In the genomic region with DNA sequence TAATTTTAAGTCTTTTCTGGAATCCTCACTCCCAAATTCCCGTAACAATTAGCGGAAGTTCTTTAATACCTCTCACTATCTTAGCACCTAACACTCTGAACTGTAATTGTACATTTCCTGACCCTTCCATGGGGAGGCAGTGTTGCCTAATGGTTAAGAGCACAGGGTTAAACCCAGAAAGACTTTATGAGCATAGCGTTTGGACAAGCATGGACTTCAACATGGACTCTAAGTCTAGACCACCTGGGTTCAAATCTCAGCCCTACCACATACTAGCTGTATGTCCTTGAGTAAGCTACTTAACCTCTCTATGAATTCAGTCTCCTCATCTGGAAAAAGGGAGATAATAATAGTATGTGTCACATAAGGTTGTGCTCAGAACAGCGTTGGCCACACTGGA, we compare ENCODE assay signal across 1 cellular context.
A peak's percentile ranks its signal among the peaks of the same experiment; 100 is the strongest.
TF ChIP-seq lines count a peak whose summit lies in the region.

No MANE protein-coding gene starts in this region.

TF ChIP-seq in HepG2, 621 proteins besides CTCF, POLR2A, EP300 and RAD21 (continued from another document and continues in another):
- TF ChIP-seq, protein P1, sequence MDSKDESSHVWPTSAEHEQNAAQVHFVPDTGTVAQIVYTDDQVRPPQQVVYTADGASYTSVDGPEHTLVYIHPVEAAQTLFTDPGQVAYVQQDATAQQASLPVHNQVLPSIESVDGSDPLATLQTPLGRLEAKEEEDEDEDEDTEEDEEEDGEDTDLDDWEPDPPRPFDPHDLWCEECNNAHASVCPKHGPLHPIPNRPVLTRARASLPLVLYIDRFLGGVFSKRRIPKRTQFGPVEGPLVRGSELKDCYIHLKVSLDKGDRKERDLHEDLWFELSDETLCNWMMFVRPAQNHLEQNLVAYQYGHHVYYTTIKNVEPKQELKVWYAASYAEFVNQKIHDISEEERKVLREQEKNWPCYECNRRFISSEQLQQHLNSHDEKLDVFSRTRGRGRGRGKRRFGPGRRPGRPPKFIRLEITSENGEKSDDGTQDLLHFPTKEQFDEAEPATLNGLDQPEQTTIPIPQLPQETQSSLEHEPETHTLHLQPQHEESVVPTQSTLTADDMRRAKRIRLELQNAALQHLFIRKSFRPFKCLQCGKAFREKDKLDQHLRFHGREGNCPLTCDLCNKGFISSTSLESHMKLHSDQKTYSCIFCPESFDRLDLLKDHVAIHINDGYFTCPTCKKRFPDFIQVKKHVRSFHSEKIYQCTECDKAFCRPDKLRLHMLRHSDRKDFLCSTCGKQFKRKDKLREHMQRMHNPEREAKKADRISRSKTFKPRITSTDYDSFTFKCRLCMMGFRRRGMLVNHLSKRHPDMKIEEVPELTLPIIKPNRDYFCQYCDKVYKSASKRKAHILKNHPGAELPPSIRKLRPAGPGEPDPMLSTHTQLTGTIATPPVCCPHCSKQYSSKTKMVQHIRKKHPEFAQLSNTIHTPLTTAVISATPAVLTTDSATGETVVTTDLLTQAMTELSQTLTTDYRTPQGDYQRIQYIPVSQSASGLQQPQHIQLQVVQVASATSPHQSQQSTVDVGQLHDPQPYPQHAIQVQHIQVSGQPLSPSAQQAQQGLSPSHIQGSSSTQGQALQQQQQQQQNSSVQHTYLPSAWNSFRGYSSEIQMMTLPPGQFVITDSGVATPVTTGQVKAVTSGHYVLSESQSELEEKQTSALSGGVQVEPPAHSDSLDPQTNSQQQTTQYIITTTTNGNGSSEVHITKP (CRISPR knock-in tag; IDR thresholded peaks at IDR 0.05; ENCODE audit: low read depth): no peak
- TF ChIP-seq PLRG1 (conservative IDR thresholded peaks at IDR 0.05) (no peak), CREB1 (IDR thresholded peaks at IDR 0.05) (no peak), CREB1 (CRISPR knock-in tag; IDR thresholded peaks at IDR 0.05) (no peak), IRF2 (CRISPR knock-in tag; IDR thresholded peaks at IDR 0.05) (0 out of 2 replicates have a peak, but pooled peaks have one; percentile 18), STAT5B (CRISPR knock-in tag; IDR thresholded peaks at IDR 0.05) (no peak), ZFP82 (CRISPR knock-in tag; IDR thresholded peaks at IDR 0.05; ENCODE audit: borderline replicate concordance) (no peak), ZNF777 (CRISPR knock-in tag; IDR thresholded peaks at IDR 0.05) (no peak), ZNF556 (CRISPR knock-in tag; IDR thresholded peaks at IDR 0.05; ENCODE audit: borderline replicate concordance) (no peak), PCBP2 (optimal IDR thresholded peaks at IDR 0.05; ENCODE audit: low read depth, low read length, poor library complexity, severe bottlenecking) (no peak), SMC3 (IDR thresholded peaks at IDR 0.05; ENCODE audit: low read length) (peak; percentile 97), NR1H2 (CRISPR knock-in tag; IDR thresholded peaks at IDR 0.05; ENCODE audit: borderline replicate concordance, low read depth) (no peak), ZFP41 (CRISPR knock-in tag; IDR thresholded peaks at IDR 0.05; ENCODE audit: borderline replicate concordance) (no peak), BORCS8-MEF2B (CRISPR knock-in tag; IDR thresholded peaks at IDR 0.05) (no peak), ATF7 (IDR thresholded peaks at IDR 0.05) (no peak), ATF7 (CRISPR knock-in tag; IDR thresholded peaks at IDR 0.05) (no peak), STAG1 (CRISPR knock-in tag; IDR thresholded peaks at IDR 0.05) (peak; percentile 99), NR2C2 (CRISPR knock-in tag; IDR thresholded peaks at IDR 0.05; ENCODE audit: borderline replicate concordance) (no peak), BCL6 (CRISPR knock-in tag; IDR thresholded peaks at IDR 0.05) (peak; percentile 47), SOX5 (CRISPR knock-in tag; IDR thresholded peaks at IDR 0.05; ENCODE audit: borderline replicate concordance) (peak; percentile 34; the same call in 1 of the 2 replicates), FOXA3 (CRISPR knock-in tag; IDR thresholded peaks at IDR 0.05) (0 out of 2 replicates have a peak, but pooled peaks have one; percentile 20), DMAP1 (CRISPR knock-in tag; IDR thresholded peaks at IDR 0.05) (no peak), CCDC6 (CRISPR knock-in tag; IDR thresholded peaks at IDR 0.05) (no peak), EHMT2 (IDR thresholded peaks at IDR 0.05; ENCODE audit: borderline replicate concordance, low read depth, low read length) (peak; percentile 55; the same call in 1 of the 2 replicates), SMAD1 (CRISPR knock-in tag; IDR thresholded peaks at IDR 0.05; ENCODE audit: borderline replicate concordance, low read depth) (no peak), ZNF282 (IDR thresholded peaks at IDR 0.05; ENCODE audit: partially characterized antibody) (no peak), ZNF772 (CRISPR knock-in tag; IDR thresholded peaks at IDR 0.05) (no peak), ZSCAN21 (CRISPR knock-in tag; IDR thresholded peaks at IDR 0.05; ENCODE audit: borderline replicate concordance) (no peak), ZNF652 (CRISPR knock-in tag; IDR thresholded peaks at IDR 0.05; ENCODE audit: borderline replicate concordance, low read depth) (peak; percentile 27; the same call in 1 of the 2 replicates), ZNF720 (CRISPR knock-in tag; IDR thresholded peaks at IDR 0.05) (no peak), CEBPB (IDR thresholded peaks at IDR 0.05; ENCODE audit: borderline replicate concordance, low read depth, low read length) (no peak), CEBPG (CRISPR knock-in tag; IDR thresholded peaks at IDR 0.05) (peak; percentile 41), RFX5 (IDR thresholded peaks at IDR 0.05; ENCODE audit: low read depth, low read length) (no peak), MXD4 (CRISPR knock-in tag; IDR thresholded peaks at IDR 0.05) (0 out of 2 replicates have a peak, but pooled peaks have one; percentile 40), ZNF678 (CRISPR knock-in tag; IDR thresholded peaks at IDR 0.05) (no peak), HNF4A (CRISPR knock-in tag; IDR thresholded peaks at IDR 0.05) (0 out of 2 replicates have a peak, but pooled peaks have one; percentile 29), REXO4 (CRISPR knock-in tag; IDR thresholded peaks at IDR 0.05; ENCODE audit: borderline replicate concordance) (no peak)
- TF ChIP-seq, protein P2, sequence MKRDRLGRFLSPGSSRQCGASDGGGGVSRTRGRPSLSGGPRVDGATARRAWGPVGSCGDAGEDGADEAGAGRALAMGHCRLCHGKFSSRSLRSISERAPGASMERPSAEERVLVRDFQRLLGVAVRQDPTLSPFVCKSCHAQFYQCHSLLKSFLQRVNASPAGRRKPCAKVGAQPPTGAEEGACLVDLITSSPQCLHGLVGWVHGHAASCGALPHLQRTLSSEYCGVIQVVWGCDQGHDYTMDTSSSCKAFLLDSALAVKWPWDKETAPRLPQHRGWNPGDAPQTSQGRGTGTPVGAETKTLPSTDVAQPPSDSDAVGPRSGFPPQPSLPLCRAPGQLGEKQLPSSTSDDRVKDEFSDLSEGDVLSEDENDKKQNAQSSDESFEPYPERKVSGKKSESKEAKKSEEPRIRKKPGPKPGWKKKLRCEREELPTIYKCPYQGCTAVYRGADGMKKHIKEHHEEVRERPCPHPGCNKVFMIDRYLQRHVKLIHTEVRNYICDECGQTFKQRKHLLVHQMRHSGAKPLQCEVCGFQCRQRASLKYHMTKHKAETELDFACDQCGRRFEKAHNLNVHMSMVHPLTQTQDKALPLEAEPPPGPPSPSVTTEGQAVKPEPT (CRISPR knock-in tag; IDR thresholded peaks at IDR 0.05; ENCODE audit: low read depth): no peak
- TF ChIP-seq, protein P3, sequence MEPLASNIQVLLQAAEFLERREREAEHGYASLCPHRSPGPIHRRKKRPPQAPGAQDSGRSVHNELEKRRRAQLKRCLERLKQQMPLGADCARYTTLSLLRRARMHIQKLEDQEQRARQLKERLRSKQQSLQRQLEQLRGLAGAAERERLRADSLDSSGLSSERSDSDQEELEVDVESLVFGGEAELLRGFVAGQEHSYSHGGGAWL (CRISPR knock-in tag; IDR thresholded peaks at IDR 0.05): no peak
- TF ChIP-seq, protein P4, sequence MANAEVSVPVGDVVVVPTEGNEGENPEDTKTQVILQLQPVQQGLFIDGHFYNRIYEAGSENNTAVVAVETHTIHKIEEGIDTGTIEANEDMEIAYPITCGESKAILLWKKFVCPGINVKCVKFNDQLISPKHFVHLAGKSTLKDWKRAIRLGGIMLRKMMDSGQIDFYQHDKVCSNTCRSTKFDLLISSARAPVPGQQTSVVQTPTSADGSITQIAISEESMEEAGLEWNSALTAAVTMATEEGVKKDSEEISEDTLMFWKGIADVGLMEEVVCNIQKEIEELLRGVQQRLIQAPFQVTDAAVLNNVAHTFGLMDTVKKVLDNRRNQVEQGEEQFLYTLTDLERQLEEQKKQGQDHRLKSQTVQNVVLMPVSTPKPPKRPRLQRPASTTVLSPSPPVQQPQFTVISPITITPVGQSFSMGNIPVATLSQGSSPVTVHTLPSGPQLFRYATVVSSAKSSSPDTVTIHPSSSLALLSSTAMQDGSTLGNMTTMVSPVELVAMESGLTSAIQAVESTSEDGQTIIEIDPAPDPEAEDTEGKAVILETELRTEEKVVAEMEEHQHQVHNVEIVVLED (CRISPR knock-in tag; IDR thresholded peaks at IDR 0.05; ENCODE audit: borderline replicate concordance): no peak
- TF ChIP-seq, protein P5, sequence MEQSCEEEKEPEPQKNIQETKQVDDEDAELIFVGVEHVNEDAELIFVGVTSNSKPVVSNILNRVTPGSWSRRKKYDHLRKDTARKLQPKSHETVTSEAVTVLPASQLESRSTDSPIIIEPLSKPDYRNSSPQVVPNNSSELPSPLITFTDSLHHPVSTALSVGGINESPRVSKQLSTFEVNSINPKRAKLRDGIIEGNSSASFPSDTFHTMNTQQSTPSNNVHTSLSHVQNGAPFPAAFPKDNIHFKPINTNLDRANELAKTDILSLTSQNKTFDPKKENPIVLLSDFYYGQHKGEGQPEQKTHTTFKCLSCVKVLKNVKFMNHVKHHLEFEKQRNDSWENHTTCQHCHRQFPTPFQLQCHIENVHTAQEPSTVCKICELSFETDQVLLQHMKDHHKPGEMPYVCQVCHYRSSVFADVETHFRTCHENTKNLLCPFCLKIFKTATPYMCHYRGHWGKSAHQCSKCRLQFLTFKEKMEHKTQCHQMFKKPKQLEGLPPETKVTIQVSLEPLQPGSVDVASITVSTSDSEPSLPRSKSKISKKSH (CRISPR knock-in tag; IDR thresholded peaks at IDR 0.05; ENCODE audit: borderline replicate concordance): no peak
- TF ChIP-seq, protein P6, sequence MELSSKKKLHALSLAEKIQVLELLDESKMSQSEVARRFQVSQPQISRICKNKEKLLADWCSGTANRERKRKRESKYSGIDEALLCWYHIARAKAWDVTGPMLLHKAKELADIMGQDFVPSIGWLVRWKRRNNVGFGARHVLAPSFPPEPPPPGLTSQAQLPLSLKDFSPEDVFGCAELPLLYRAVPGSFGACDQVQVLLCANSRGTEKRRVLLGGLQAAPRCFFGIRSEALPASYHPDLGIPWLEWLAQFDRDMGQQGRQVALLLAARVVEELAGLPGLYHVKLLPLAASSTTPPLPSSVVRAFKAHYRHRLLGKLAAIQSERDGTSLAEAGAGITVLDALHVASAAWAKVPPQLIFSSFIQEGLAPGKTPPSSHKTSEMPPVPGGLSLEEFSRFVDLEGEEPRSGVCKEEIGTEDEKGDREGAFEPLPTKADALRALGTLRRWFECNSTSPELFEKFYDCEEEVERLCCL (CRISPR knock-in tag; IDR thresholded peaks at IDR 0.05; ENCODE audit: borderline replicate concordance): no peak
- TF ChIP-seq, protein P7, sequence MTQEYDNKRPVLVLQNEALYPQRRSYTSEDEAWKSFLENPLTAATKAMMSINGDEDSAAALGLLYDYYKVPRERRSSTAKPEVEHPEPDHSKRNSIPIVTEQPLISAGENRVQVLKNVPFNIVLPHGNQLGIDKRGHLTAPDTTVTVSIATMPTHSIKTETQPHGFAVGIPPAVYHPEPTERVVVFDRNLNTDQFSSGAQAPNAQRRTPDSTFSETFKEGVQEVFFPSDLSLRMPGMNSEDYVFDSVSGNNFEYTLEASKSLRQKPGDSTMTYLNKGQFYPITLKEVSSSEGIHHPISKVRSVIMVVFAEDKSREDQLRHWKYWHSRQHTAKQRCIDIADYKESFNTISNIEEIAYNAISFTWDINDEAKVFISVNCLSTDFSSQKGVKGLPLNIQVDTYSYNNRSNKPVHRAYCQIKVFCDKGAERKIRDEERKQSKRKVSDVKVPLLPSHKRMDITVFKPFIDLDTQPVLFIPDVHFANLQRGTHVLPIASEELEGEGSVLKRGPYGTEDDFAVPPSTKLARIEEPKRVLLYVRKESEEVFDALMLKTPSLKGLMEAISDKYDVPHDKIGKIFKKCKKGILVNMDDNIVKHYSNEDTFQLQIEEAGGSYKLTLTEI (CRISPR knock-in tag; conservative IDR thresholded peaks at IDR 0.05): no peak
- TF ChIP-seq, protein P8, sequence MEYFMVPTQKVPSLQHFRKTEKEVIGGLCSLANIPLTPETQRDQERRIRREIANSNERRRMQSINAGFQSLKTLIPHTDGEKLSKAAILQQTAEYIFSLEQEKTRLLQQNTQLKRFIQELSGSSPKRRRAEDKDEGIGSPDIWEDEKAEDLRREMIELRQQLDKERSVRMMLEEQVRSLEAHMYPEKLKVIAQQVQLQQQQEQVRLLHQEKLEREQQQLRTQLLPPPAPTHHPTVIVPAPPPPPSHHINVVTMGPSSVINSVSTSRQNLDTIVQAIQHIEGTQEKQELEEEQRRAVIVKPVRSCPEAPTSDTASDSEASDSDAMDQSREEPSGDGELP (IDR thresholded peaks at IDR 0.05; ENCODE audit: borderline replicate concordance, low read depth): no peak
- TF ChIP-seq, protein P9, sequence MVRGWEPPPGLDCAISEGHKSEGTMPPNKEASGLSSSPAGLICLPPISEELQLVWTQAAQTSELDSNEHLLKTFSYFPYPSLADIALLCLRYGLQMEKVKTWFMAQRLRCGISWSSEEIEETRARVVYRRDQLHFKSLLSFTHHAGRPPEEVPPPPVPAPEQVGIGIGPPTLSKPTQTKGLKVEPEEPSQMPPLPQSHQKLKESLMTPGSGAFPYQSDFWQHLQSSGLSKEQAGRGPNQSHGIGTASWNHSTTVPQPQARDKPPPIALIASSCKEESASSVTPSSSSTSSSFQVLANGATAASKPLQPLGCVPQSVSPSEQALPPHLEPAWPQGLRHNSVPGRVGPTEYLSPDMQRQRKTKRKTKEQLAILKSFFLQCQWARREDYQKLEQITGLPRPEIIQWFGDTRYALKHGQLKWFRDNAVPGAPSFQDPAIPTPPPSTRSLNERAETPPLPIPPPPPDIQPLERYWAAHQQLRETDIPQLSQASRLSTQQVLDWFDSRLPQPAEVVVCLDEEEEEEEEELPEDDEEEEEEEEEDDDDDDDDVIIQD (CRISPR knock-in tag; IDR thresholded peaks at IDR 0.05; ENCODE audit: low read depth): 0 out of 2 replicates have a peak, but pooled peaks have one; percentile 42
- TF ChIP-seq, protein P10, sequence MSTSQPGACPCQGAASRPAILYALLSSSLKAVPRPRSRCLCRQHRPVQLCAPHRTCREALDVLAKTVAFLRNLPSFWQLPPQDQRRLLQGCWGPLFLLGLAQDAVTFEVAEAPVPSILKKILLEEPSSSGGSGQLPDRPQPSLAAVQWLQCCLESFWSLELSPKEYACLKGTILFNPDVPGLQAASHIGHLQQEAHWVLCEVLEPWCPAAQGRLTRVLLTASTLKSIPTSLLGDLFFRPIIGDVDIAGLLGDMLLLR (CRISPR knock-in tag; IDR thresholded peaks at IDR 0.05): no peak
